19 cellular contexts compared by ENCODE assay signal in genomic region chr9:112755675-112756074, GRCh38. TPM values are rescaled to one million over a fixed set of nuclear protein-coding genes. Genes with fewer than 3 reads are reported as not detected.
DNase-seq lines count a peak whose midpoint lies in the region; ATAC-seq and TF ChIP-seq lines count a peak whose summit lies in the region.
"Had no signal": no experiment of that assay in that cellular context is flagged by ENCODE, and none has a peak within 500 bp of the region (broad histone marks: within the 10 kb centered on the region; RNA-seq: fewer than 3 reads in every experiment).

No MANE protein-coding gene starts in this region.

- TF ChIP-seq CTCF in breast epithelium (IDR thresholded peaks at IDR 0.05) (no peak), right atrium auricular region (IDR thresholded peaks at IDR 0.05) (no peak), sigmoid colon (IDR thresholded peaks at IDR 0.05) (no peak), mesothelial cell of epicardium (IDR thresholded peaks at IDR 0.05; ENCODE audit: unreplicated experiment) (no peak)

- H3K4me1 Mint-ChIP-seq in mesothelial cell of epicardium = peaks cover 41% of the 10 kb centered on the region

- intact Hi-C loops in breast epithelium (cut with DNase I; ENCODE audit: low total_unique reads) = no loop called here
- intact Hi-C loops in sigmoid colon (cut with DNase I) = no loop called here

- no peaks in the 10 kb centered on the region for H3K9me3 Mint-ChIP-seq in mesothelial cell of epicardium
- H3K9me3 Mint-ChIP-seq: activated T-helper 1 cell treated with anti-CD3 and anti-CD28 coated beads, Interleukin-12 subunit alpha, Interleukin-12 subunit beta, Interleukin-2, Interleukin-4 antibody, amounts not matched to agents 30 ng/mL and 10 ng/mL and 1 ng/mL, durations not matched to agents 14 hours and 24 hours and 36 hours; memory B cell had no signal

- DNase-seq in G401 (ENCODE audit: low spot score) (peak; percentile 97), breast epithelium (ENCODE audit: low spot score in 2 of 2) (peak in 1 of 2 donors; percentile 20), right atrium auricular region (ENCODE audit: low spot score) (no peak), sigmoid colon (no peak), mesothelial cell of epicardium (ENCODE audit: low spot score in 2 of 2, unreplicated experiment in 2 of 2) (no peak), DMS114 treated with DMSO at 0.1 percent for 48 hours (lab: John Stamatoyannopoulos, UW; ENCODE audit: unreplicated experiment) (no peak), NCI-H524 (lab: John Stamatoyannopoulos, UW) (no peak)
- DNase-seq: activated CD4-positive, alpha-beta T cell treated with anti-CD3 and anti-CD28 coated beads, Interleukin-2, amount 50 U/mL, for 1 hour; DMS153; NCI-H2107; SHP77; stimulated activated CD4-positive, alpha-beta T cell treated with anti-CD3 and anti-CD28 coated beads, Interleukin-1b, Interleukin-23, amount 100 ng/mL, for 48 hours; T-helper 9 cell; uterus had no signal

- H3K9me3 ChIP-seq in breast epithelium = no peaks in the 10 kb centered on the region
- no peaks in the 10 kb centered on the region for H3K9me3 ChIP-seq in right atrium auricular region
- no peaks in the 10 kb centered on the region for H3K9me3 ChIP-seq in sigmoid colon
- H3K9me3 ChIP-seq: uterus had no signal

- H3K36me3 ChIP-seq in breast epithelium (no peaks in the 10 kb centered on the region), right atrium auricular region (no peaks in the 10 kb centered on the region), sigmoid colon (no peaks in the 10 kb centered on the region)
- H3K36me3 ChIP-seq: uterus had no signal

- 61 to 76% methylated on average over 4 of the region's 4 CpGs for WGBS in sigmoid colon, 2 donors

- H3K27ac ChIP-seq in breast epithelium (peak overlapping the region; percentile 59 to 71), right atrium auricular region (peak overlapping the region; percentile 41 to 58), sigmoid colon (peak overlapping the region; percentile 63 to 89 (median 76))
- H3K27ac ChIP-seq: KMS-11 had no signal

- H3K4me1 ChIP-seq in breast epithelium (peaks cover 0 to 5% of the 10 kb centered on the region in 2 donors), right atrium auricular region (peaks cover 0 to 48% of the 10 kb centered on the region in 2 donors), sigmoid colon (peaks cover 0 to 81% (median 66%) of the 10 kb centered on the region in 4 donors)

- H3K27ac Mint-ChIP-seq in mesothelial cell of epicardium = no peak overlapping the region
- H3K27ac Mint-ChIP-seq: memory B cell had no signal

- H3K27me3 Mint-ChIP-seq in mesothelial cell of epicardium (ENCODE audit: low read depth) = no peaks in the 10 kb centered on the region
- H3K27me3 Mint-ChIP-seq: memory B cell, progenitor cell of endocrine pancreas had no signal

- TF ChIP-seq POLR2A in breast epithelium (IDR thresholded peaks at IDR 0.05) = no peak
- TF ChIP-seq POLR2A in sigmoid colon (IDR thresholded peaks at IDR 0.05) = no peak

- H3K36me3 Mint-ChIP-seq in mesothelial cell of epicardium = no peaks in the 10 kb centered on the region

- peak in 1 of 4 donors; percentile 20 for TF ChIP-seq EP300 in sigmoid colon (IDR thresholded peaks at IDR 0.05)

- in situ Hi-C loops in G401 (cut with HindIII; ENCODE audit: low sequenced_read_pairs) = no loop called here

- no peaks in the 10 kb centered on the region for H3K27me3 ChIP-seq in breast epithelium
- no peaks in the 10 kb centered on the region for H3K27me3 ChIP-seq in right atrium auricular region
- no peaks in the 10 kb centered on the region for H3K27me3 ChIP-seq in sigmoid colon
- H3K27me3 ChIP-seq: uterus had no signal

- no peak for ATAC-seq in HG03378 (IDR thresholded peaks at IDR 0.05; ENCODE audit: unreplicated experiment)

- no peak overlapping the region for H3K4me3 Mint-ChIP-seq in mesothelial cell of epicardium
- H3K4me3 Mint-ChIP-seq: memory B cell had no signal

- no peak overlapping the region for H3K4me3 ChIP-seq in breast epithelium
- no peak overlapping the region for H3K4me3 ChIP-seq in right atrium auricular region
- H3K4me3 ChIP-seq in sigmoid colon = no peak overlapping the region
- H3K4me3 ChIP-seq: uterus had no signal

RNA-seq across cellular contexts. Expression of gene SNX30, which starts 5.1 kb away (rescaled TPM):
- total RNA-seq in G401 (2014; rRNA removed; shearing (Covaris generic)) = 11.9 and 12.8 TPM in 2 replicates
- total RNA-seq in breast epithelium = 10 to 100 TPM; 15.2 to 18.7 (median 16.4) TPM
- total RNA-seq in right atrium auricular region = 1 to 10 TPM; 5.0 to 5.7 TPM
- 1 to 10 TPM; 6.4 to 10.0 (median 8.2) TPM for total RNA-seq in sigmoid colon
- 10 to 100 TPM in 1 of 3 donors, 1 to 10 TPM in 2; 7.8 to 16.4 (median 9.3) TPM for polyA plus RNA-seq in sigmoid colon
- 11.8 to 12.7 TPM (median 12.7 TPM) in 3 replicates for total RNA-seq in mesothelial cell of epicardium

RNA-seq across cellular contexts. Expression of gene INIP, which starts 37.8 kb away (rescaled TPM):
- total RNA-seq in G401 (2014; rRNA removed; shearing (Covaris generic)) = 28.1 and 31.3 TPM in 2 replicates
- total RNA-seq in breast epithelium = 10 to 100 TPM; 21.0 to 25.6 (median 21.9) TPM
- total RNA-seq in right atrium auricular region = 10 to 100 TPM; 12.6 to 16.2 TPM
- 10 to 100 TPM; 10.0 to 16.8 (median 12.3) TPM for total RNA-seq in sigmoid colon
- polyA plus RNA-seq in sigmoid colon = 10 to 100 TPM; 12.6 to 28.4 (median 19.6) TPM
- total RNA-seq in mesothelial cell of epicardium = 21.1 to 25.6 TPM (median 23.3 TPM) in 3 replicates
